Comparison of ENCODE assay signal across 36 cellular contexts in the genomic region with DNA sequence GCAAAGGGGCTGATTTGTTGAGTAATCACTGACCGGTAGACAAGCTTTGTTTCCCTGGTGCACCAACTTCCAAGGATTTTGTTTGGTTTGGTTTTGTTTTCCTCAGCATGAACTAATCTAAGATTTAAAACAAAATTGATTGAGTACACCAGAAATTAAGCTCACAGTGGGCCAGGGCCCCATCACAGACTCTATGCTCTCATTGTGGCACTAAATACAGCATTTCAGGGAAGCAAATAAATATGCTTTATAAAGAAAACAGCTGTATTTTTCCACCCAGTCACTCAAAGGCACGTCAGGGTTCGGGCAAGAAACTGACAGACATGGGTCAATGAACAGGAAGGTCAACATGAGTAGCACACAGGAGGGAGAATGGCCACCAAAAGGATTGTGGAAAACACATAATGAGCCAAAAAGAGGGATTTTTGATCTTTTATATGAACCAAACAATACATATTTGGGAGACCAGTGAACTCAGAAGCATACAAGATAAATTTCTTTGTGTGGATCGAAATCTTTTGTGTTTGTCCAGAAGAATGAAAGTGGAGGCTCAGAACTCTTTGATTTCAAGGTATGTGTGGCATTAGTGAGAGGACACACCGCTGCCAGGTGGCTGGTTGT. TPM values are rescaled to one million over a fixed set of nuclear protein-coding genes. Genes with fewer than 3 reads are reported as not detected.
"Had no signal": no experiment of that assay in that cellular context is flagged by ENCODE, and none has a peak within 500 bp of the region (broad histone marks: within the 10 kb centered on the region; RNA-seq: fewer than 3 reads in every experiment).

No MANE protein-coding gene starts in this region.

- DNase-seq: activated CD4-positive, alpha-beta T cell treated with anti-CD3 and anti-CD28 coated beads for 1 hour; activated CD4-positive, alpha-beta T cell treated with anti-CD3 and anti-CD28 coated beads, Interleukin-2, amount 10 ng/mL, durations not matched to agents 24 days and 14 days; activated CD4-positive, alpha-beta T cell treated with anti-CD3 and anti-CD28 coated beads, Interleukin-2, amount 50 U/mL, for 4 hours; activated CD4-positive, CD25-positive, alpha-beta regulatory T cell; activated CD8-positive, alpha-beta T cell treated with anti-CD3 and anti-CD28 coated beads for 36 hours; activated gamma-delta T cell treated with Interleukin-2 at 50 U/mL for 16 hours; activated naive CD4-positive, alpha-beta T cell treated with anti-CD3 and anti-CD28 coated beads for 36 hours; activated T-cell treated with anti-CD3 and anti-CD28 coated beads, Interleukin-2, amount 50 U/mL, for 1 hour; activated T-cell treated with anti-CD3 and anti-CD28 coated beads, Interleukin-2, amount 50 U/mL, for 72 hours; adrenal gland; body of pancreas; KG1; MM.1S; MV-4-11; NCI-H1092; NCI-H1436 treated with DMSO at 0.1 percent for 48 hours; NCI-H1694 treated with DMSO at 0.1 percent for 48 hours; NCI-H2029; NCI-H345; NCI-H524 treated with DMSO at 0.1 percent for 48 hours; PC-3; Peyer's patch; SIG-M5; T-cell; T-helper 17 cell; WERI-Rb-1 had no signal

- H3K4me1 ChIP-seq: adrenal gland, body of pancreas, breast epithelium, Peyer's patch had no signal

- H3K36me3 ChIP-seq: adrenal gland, breast epithelium, Peyer's patch, WERI-Rb-1 had no signal

- H3K4me3 ChIP-seq: adrenal gland, body of pancreas, breast epithelium, Peyer's patch had no signal

- H3K27ac ChIP-seq: adrenal gland, body of pancreas, breast epithelium, Peyer's patch, RWPE1, WERI-Rb-1 had no signal

- ATAC-seq: activated CD8-positive, alpha-beta T cell treated with anti-CD3 and anti-CD28 coated beads for 36 hours; activated naive CD4-positive, alpha-beta T cell treated with anti-CD3 and anti-CD28 coated beads, Interleukin-2, amount 50 U/mL, for 72 hours; activated T-cell treated with anti-CD3 and anti-CD28 coated beads, Interleukin-2, amount 50 U/mL, for 72 hours; activated T-helper 17 cell treated with anti-CD3 and anti-CD28 coated beads, Interleukin-2, amount 50 U/mL, for 72 hours; body of pancreas; PC-3; Right ventricle myocardium inferior; SK-N-SH treated with all-trans-retinoic acid at 6 μM for 48 hours; T-cell; T-helper 17 cell had no signal

- H3K9me3 ChIP-seq: adrenal gland, body of pancreas, breast epithelium, Peyer's patch had no signal

RNA-seq across cellular contexts. Expression of a gene that starts 8.8 kb away (rescaled TPM):
- total RNA-seq: activated CD4-positive, alpha-beta T cell treated with anti-CD3 and anti-CD28 coated beads, Interleukin-2, amount 10 ng/mL, durations not matched to agents 24 days and 14 days; activated CD8-positive, alpha-beta memory T cell treated with anti-CD3 and anti-CD28 coated beads for 36 hours; activated CD8-positive, alpha-beta T cell treated with anti-CD3 and anti-CD28 coated beads for 36 hours; activated naive CD4-positive, alpha-beta T cell treated with anti-CD3 and anti-CD28 coated beads for 36 hours; activated naive CD4-positive, alpha-beta T cell treated with anti-CD3 and anti-CD28 coated beads, Interleukin-2, amount 50 U/mL, for 72 hours; activated T-cell treated with anti-CD3 and anti-CD28 coated beads, Interleukin-2, amount 50 U/mL, for 72 hours; activated T-helper 17 cell treated with anti-CD3 and anti-CD28 coated beads, Interleukin-2, amount 50 U/mL, for 72 hours; adrenal gland; body of pancreas; breast epithelium; LHCN-M2; NCI-H460; Peyer's patch; SK-MEL-5; T-cell; T-helper 17 cell had no signal
- polyA plus RNA-seq: adrenal gland had no signal
